ENCODE assay signal across 8 cellular contexts in genomic region chr9:21443849-21444625, GRCh38. TPM values are rescaled to one million over a fixed set of nuclear protein-coding genes. Genes with fewer than 3 reads are reported as not detected.
DNase-seq lines count a peak whose midpoint lies in the region; ATAC-seq and TF ChIP-seq lines count a peak whose summit lies in the region.

No MANE protein-coding gene starts in this region.

- H3K27ac Mint-ChIP-seq in activated naive CD8-positive, alpha-beta T cell treated with anti-CD3 and anti-CD28 coated beads for 36 hours: peak overlapping the region; percentile 46

- peak; percentile 5 for DNase-seq in activated naive CD8-positive, alpha-beta T cell treated with anti-CD3 and anti-CD28 coated beads for 36 hours
- DNase-seq in Right ventricle myocardium inferior (ENCODE audit: missing footprints): no peak
- no peak for DNase-seq in iPS-NIHi11 (ENCODE audit: low spot score)
- no peak for DNase-seq in inferior parietal cortex (ENCODE audit: extremely low spot score)

- no peaks in the 10 kb centered on the region for H3K4me1 ChIP-seq in gastroesophageal sphincter

- H3K9me3 ChIP-seq in gastroesophageal sphincter: peaks cover 0 to 7% (median 0%) of the 10 kb centered on the region in 3 donors

- TF ChIP-seq EP300 in gastroesophageal sphincter (IDR thresholded peaks at IDR 0.05): no peak

- peaks cover 7% of the 10 kb centered on the region for H3K27me3 ChIP-seq in gastroesophageal sphincter

- no peaks in the 10 kb centered on the region for H3K36me3 ChIP-seq in gastroesophageal sphincter

- peaks cover 20% of the 10 kb centered on the region for H3K4me1 Mint-ChIP-seq in activated naive CD8-positive, alpha-beta T cell treated with anti-CD3 and anti-CD28 coated beads for 36 hours

- ATAC-seq in GM18498 (IDR thresholded peaks at IDR 0.05; ENCODE audit: unreplicated experiment) (peak; percentile 90), GM21381 (IDR thresholded peaks at IDR 0.05; ENCODE audit: unreplicated experiment) (peak; percentile 92), HG03354 (IDR thresholded peaks at IDR 0.05; ENCODE audit: poor library complexity, severe bottlenecking, unreplicated experiment) (peak; percentile 93), Right ventricle myocardium inferior (no peak), gastroesophageal sphincter (no peak)

- no peak for TF ChIP-seq CTCF in gastroesophageal sphincter (IDR thresholded peaks at IDR 0.05)

- H3K4me3 ChIP-seq in gastroesophageal sphincter: no peak overlapping the region

- H3K4me3 Mint-ChIP-seq in activated naive CD8-positive, alpha-beta T cell treated with anti-CD3 and anti-CD28 coated beads for 36 hours: peak overlapping the region; percentile 25

- WGBS in gastroesophageal sphincter (ENCODE audit: low coverage in 1 of 2), 2 donors: 60 to 86% methylated on average over 1 to 4 of the region's 4 CpGs

- no peak for TF ChIP-seq POLR2A in gastroesophageal sphincter (IDR thresholded peaks at IDR 0.05)

- no peaks in the 10 kb centered on the region for H3K36me3 Mint-ChIP-seq in activated naive CD8-positive, alpha-beta T cell treated with anti-CD3 and anti-CD28 coated beads for 36 hours

- peaks cover 12% of the 10 kb centered on the region for H3K27me3 Mint-ChIP-seq in activated naive CD8-positive, alpha-beta T cell treated with anti-CD3 and anti-CD28 coated beads for 36 hours

- no peak overlapping the region for H3K27ac ChIP-seq in gastroesophageal sphincter

- intact Hi-C loops in Right ventricle myocardium inferior (cut with DNase I): no loop called here

- H3K9me3 Mint-ChIP-seq in activated naive CD8-positive, alpha-beta T cell treated with anti-CD3 and anti-CD28 coated beads for 36 hours: no peaks in the 10 kb centered on the region

RNA-seq across cellular contexts. Expression of gene IFNA1, which starts 3.8 kb away (rescaled TPM):
- not detected for total RNA-seq in activated naive CD8-positive, alpha-beta T cell treated with anti-CD3 and anti-CD28 coated beads for 36 hours
- total RNA-seq in Right ventricle myocardium inferior (not detected), gastroesophageal sphincter (not detected)

RNA-seq across cellular contexts. Expression of gene IFNA8, which starts 35.1 kb away (rescaled TPM):
- not detected for total RNA-seq in activated naive CD8-positive, alpha-beta T cell treated with anti-CD3 and anti-CD28 coated beads for 36 hours
- total RNA-seq in Right ventricle myocardium inferior (not detected), gastroesophageal sphincter (not detected)

RNA-seq across cellular contexts. Expression of gene IFNE, which starts 38.1 kb away (rescaled TPM):
- total RNA-seq in activated naive CD8-positive, alpha-beta T cell treated with anti-CD3 and anti-CD28 coated beads for 36 hours: not detected
- total RNA-seq in Right ventricle myocardium inferior (not detected), gastroesophageal sphincter (not detected)

RNA-seq across cellular contexts. Expression of gene IFNA2, which starts 58.8 kb away (rescaled TPM):
- total RNA-seq in activated naive CD8-positive, alpha-beta T cell treated with anti-CD3 and anti-CD28 coated beads for 36 hours: not detected
- total RNA-seq in Right ventricle myocardium inferior (not detected), gastroesophageal sphincter (not detected)

Comparison
In these comparisons a context has a peak if more than half of its experiments do, and no peak if none do; other contexts are left out.
1. ATAC-seq: peak in GM18498 (single experiment), GM21381 (single experiment) and HG03354 (single experiment); none in Right ventricle myocardium inferior (single experiment) and gastroesophageal sphincter (single experiment).